In the genomic region with DNA sequence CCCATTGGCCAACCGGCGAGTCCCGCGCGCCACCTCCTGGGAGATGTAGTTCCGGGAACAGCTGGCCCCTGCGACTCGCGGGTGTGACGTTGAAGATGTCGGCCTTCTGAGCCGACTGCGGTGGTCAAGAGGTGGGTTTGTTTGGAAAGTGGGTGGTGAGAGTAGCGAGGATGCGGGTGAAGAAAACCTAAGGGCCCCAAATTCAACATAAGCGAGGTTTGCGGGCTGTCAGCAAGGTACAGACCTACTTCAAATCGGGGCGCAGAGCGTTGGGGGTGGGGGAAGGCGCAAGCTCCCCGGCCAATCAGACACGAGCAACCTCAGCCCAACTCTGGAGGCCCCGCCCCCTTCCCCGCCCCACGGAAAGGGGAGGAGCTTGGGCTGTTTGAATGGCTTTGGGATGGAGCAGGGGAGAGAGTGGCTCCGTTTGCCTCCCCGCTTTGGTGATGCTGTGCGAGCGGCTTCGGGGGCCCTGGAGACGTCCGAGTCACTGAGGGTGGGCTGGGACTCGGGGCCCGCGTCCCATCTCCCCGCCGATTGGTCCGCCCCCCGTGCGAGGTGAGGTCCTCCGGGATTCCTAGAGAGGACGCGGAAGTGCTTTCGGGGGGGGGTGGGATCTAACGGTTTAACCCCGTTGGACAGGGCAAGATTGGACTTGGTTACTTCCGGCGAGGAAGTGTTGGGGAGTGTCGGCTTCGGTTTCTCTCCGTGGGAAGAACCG, we compare ENCODE assay signal across 1 cellular context.
A peak's percentile ranks its signal among the peaks of the same experiment; 100 is the strongest.
TF ChIP-seq lines count a peak whose summit lies in the region.

TSS of gene ZKSCAN5 (plus strand) at position 60 of the 721 bp plus-strand sequence. CDS start 1,383 bp downstream, outside the sequence.

TF ChIP-seq in K562, 482 proteins besides CTCF, POLR2A, EP300 and RAD21 (continued from another document and continues in another):
- TF ChIP-seq, protein P1, sequence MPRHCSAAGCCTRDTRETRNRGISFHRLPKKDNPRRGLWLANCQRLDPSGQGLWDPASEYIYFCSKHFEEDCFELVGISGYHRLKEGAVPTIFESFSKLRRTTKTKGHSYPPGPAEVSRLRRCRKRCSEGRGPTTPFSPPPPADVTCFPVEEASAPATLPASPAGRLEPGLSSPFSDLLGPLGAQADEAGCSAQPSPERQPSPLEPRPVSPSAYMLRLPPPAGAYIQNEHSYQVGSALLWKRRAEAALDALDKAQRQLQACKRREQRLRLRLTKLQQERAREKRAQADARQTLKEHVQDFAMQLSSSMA (CRISPR knock-in tag; IDR thresholded peaks at IDR 0.05): peak; percentile 39; the same call in 1 of the 2 replicates
- TF ChIP-seq, protein P2, sequence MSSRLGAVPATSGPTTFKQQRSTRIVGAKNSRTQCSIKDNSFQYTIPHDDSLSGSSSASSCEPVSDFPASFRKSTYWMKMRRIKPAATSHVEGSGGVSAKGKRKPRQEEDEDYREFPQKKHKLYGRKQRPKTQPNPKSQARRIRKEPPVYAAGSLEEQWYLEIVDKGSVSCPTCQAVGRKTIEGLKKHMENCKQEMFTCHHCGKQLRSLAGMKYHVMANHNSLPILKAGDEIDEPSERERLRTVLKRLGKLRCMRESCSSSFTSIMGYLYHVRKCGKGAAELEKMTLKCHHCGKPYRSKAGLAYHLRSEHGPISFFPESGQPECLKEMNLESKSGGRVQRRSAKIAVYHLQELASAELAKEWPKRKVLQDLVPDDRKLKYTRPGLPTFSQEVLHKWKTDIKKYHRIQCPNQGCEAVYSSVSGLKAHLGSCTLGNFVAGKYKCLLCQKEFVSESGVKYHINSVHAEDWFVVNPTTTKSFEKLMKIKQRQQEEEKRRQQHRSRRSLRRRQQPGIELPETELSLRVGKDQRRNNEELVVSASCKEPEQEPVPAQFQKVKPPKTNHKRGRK (tag; IDR thresholded peaks at IDR 0.05): no peak
- TF ChIP-seq RBM15 (IDR thresholded peaks at IDR 0.05; ENCODE audit: insufficient read depth, low read length) (no peak), ZFX (CRISPR knock-in tag; IDR thresholded peaks at IDR 0.05) (peak; percentile 84), RFX5 (IDR thresholded peaks at IDR 0.05; ENCODE audit: low read depth, low read length) (peak; percentile 22; the same call in 1 of the 2 replicates), ZNF224 (CRISPR knock-in tag; IDR thresholded peaks at IDR 0.05) (0 out of 2 replicates have a peak, but pooled peaks have one; percentile 50), ZNF212 (CRISPR knock-in tag; IDR thresholded peaks at IDR 0.05) (no peak), FOXP4 (CRISPR knock-in tag; IDR thresholded peaks at IDR 0.05; ENCODE audit: borderline replicate concordance) (peak; percentile 73; the same call in 1 of the 2 replicates), FOXA3 (CRISPR knock-in tag; conservative IDR thresholded peaks at IDR 0.05 in 1 of 2, IDR thresholded peaks at IDR 0.05 in 1 of 2) (no peak), NCOA2 (IDR thresholded peaks at IDR 0.05; ENCODE audit: partially characterized antibody in 2 of 2) (no peak), TAF1 (IDR thresholded peaks at IDR 0.05; ENCODE audit: control insufficient read depth, extremely low read depth, insufficient read depth, low read length, severe bottlenecking) (peak; percentile 99), MIER1 (IDR thresholded peaks at IDR 0.05; ENCODE audit: low read depth) (no peak), BRF2 (IDR thresholded peaks at IDR 0.05; ENCODE audit: borderline replicate concordance, insufficient read depth, insufficient read length) (no peak), U2AF1 (optimal IDR thresholded peaks at IDR 0.05; ENCODE audit: low read depth, low read length) (no peak), ZBTB7A (IDR thresholded peaks at IDR 0.05; ENCODE audit: borderline replicate concordance, control insufficient read depth, low read depth, low read length) (peak; percentile 57; the same call in 1 of the 2 replicates), CBFA2T2 (conservative IDR thresholded peaks at IDR 0.05) (no peak), EZH2 (IDR thresholded peaks at IDR 0.05; ENCODE audit: borderline replicate concordance, low read depth, low read length) (no peak), NFXL1 (CRISPR knock-in tag; IDR thresholded peaks at IDR 0.05) (no peak), CHD4 (IDR thresholded peaks at IDR 0.05; ENCODE audit: insufficient read depth, insufficient replicate concordance, low read depth, low read length, poor library complexity, severe bottlenecking) (no peak), TRIM24 (IDR thresholded peaks at IDR 0.05) (no peak), AFF4 (CRISPR knock-in tag; IDR thresholded peaks at IDR 0.05) (0 out of 2 replicates have a peak, but pooled peaks have one; percentile 90), IRF2 (CRISPR knock-in tag; IDR thresholded peaks at IDR 0.05) (no peak), MAZ (CRISPR knock-in tag; conservative IDR thresholded peaks at IDR 0.05 in 1 of 2, IDR thresholded peaks at IDR 0.05 in 1 of 2) (peak; percentile 70 to 86), SRSF1 (IDR thresholded peaks at IDR 0.05; ENCODE audit: low read depth, low read length) (0 out of 2 replicates have a peak, but pooled peaks have one; percentile 46), ZNF507 (tag; conservative IDR thresholded peaks at IDR 0.05) (no peak), NR2C2 (CRISPR knock-in tag; IDR thresholded peaks at IDR 0.05) (peak; percentile 93), NR2C2 (tag; IDR thresholded peaks at IDR 0.05) (peak; percentile 99), NFRKB (IDR thresholded peaks at IDR 0.05; ENCODE audit: low read depth) (peak; percentile 88), ZNF766 (CRISPR knock-in tag; conservative IDR thresholded peaks at IDR 0.05) (no peak), SMC3 (conservative IDR thresholded peaks at IDR 0.05; ENCODE audit: insufficient read depth, low read depth, low read length) (0 out of 2 replicates have a peak, but pooled peaks have one; percentile 11)
- TF ChIP-seq, protein P3, sequence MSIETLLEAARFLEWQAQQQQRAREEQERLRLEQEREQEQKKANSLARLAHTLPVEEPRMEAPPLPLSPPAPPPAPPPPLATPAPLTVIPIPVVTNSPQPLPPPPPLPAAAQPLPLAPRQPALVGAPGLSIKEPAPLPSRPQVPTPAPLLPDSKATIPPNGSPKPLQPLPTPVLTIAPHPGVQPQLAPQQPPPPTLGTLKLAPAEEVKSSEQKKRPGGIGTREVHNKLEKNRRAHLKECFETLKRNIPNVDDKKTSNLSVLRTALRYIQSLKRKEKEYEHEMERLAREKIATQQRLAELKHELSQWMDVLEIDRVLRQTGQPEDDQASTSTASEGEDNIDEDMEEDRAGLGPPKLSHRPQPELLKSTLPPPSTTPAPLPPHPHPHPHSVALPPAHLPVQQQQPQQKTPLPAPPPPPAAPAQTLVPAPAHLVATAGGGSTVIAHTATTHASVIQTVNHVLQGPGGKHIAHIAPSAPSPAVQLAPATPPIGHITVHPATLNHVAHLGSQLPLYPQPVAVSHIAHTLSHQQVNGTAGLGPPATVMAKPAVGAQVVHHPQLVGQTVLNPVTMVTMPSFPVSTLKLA (conservative IDR thresholded peaks at IDR 0.05): peak; percentile 82 to 91
- TF ChIP-seq, protein P4, sequence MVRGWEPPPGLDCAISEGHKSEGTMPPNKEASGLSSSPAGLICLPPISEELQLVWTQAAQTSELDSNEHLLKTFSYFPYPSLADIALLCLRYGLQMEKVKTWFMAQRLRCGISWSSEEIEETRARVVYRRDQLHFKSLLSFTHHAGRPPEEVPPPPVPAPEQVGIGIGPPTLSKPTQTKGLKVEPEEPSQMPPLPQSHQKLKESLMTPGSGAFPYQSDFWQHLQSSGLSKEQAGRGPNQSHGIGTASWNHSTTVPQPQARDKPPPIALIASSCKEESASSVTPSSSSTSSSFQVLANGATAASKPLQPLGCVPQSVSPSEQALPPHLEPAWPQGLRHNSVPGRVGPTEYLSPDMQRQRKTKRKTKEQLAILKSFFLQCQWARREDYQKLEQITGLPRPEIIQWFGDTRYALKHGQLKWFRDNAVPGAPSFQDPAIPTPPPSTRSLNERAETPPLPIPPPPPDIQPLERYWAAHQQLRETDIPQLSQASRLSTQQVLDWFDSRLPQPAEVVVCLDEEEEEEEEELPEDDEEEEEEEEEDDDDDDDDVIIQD (CRISPR knock-in tag; IDR thresholded peaks at IDR 0.05): no peak
- TF ChIP-seq, protein P5, sequence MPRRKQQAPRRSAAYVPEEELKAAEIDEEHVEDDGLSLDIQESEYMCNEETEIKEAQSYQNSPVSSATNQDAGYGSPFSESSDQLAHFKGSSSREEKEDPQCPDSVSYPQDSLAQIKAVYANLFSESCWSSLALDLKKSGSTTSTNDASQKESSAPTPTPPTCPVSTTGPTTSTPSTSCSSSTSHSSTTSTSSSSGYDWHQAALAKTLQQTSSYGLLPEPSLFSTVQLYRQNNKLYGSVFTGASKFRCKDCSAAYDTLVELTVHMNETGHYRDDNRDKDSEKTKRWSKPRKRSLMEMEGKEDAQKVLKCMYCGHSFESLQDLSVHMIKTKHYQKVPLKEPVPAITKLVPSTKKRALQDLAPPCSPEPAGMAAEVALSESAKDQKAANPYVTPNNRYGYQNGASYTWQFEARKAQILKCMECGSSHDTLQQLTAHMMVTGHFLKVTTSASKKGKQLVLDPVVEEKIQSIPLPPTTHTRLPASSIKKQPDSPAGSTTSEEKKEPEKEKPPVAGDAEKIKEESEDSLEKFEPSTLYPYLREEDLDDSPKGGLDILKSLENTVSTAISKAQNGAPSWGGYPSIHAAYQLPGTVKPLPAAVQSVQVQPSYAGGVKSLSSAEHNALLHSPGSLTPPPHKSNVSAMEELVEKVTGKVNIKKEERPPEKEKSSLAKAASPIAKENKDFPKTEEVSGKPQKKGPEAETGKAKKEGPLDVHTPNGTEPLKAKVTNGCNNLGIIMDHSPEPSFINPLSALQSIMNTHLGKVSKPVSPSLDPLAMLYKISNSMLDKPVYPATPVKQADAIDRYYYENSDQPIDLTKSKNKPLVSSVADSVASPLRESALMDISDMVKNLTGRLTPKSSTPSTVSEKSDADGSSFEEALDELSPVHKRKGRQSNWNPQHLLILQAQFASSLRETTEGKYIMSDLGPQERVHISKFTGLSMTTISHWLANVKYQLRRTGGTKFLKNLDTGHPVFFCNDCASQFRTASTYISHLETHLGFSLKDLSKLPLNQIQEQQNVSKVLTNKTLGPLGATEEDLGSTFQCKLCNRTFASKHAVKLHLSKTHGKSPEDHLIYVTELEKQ (CRISPR knock-in tag; IDR thresholded peaks at IDR 0.05): no peak
- TF ChIP-seq, protein P6, sequence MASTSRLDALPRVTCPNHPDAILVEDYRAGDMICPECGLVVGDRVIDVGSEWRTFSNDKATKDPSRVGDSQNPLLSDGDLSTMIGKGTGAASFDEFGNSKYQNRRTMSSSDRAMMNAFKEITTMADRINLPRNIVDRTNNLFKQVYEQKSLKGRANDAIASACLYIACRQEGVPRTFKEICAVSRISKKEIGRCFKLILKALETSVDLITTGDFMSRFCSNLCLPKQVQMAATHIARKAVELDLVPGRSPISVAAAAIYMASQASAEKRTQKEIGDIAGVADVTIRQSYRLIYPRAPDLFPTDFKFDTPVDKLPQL (IDR thresholded peaks at IDR 0.05; ENCODE audit: extremely low read depth, insufficient read length): no peak
- TF ChIP-seq, protein P7, sequence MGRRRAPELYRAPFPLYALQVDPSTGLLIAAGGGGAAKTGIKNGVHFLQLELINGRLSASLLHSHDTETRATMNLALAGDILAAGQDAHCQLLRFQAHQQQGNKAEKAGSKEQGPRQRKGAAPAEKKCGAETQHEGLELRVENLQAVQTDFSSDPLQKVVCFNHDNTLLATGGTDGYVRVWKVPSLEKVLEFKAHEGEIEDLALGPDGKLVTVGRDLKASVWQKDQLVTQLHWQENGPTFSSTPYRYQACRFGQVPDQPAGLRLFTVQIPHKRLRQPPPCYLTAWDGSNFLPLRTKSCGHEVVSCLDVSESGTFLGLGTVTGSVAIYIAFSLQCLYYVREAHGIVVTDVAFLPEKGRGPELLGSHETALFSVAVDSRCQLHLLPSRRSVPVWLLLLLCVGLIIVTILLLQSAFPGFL (CRISPR knock-in tag; IDR thresholded peaks at IDR 0.05): peak; percentile 17; the same call in 1 of the 2 replicates
